Comparison of ENCODE assay signal across 8 cellular contexts in the genomic region with DNA sequence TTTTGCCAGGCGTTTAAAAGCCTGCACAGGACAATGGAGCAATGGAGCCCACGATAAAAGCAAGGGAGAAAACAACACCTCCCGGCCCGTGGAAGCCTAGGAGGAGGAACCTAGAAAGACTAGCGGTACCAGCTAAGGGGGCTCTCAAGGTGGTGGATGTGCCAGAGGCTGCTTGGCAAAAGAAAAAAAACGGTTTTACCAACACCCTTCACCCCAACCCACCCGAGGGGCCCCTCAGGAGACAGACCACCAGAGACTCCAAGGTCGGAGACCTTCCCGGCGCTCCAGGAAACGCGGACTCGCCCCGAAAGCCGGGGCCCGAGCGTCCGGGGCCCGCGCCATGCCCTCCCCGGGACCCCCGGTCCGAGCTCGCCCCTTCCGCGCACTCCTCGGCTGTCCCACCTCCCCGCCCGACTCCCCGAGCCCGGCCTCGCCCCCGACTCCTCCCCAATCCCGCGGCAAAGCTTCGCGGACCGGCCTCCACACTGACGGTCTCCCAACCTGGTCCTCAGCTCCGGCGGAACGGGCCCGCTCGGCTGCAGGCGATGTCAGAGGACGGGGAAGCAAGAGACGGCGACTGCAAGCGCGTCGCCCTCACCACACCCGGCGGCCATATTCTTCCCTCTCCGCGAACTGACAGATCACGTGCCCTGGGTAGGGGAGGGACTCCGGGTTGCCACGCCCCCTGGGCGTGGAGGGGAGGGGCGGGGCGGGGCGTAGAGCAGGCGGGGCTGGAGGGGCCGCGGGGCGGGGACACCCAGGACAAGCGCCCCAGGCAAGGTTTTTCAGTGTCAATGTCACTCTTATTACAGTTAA. TPM values are rescaled to one million over a fixed set of nuclear protein-coding genes. Genes with fewer than 3 reads are reported as not detected.
DNase-seq lines count a peak whose midpoint lies in the region; ATAC-seq and TF ChIP-seq lines count a peak whose summit lies in the region.

A gene (minus strand): TSS at position 635 of the 816 bp plus-strand sequence. CDS start 10,520 bp downstream, outside the sequence.

- TF ChIP-seq CTCF in VCaP (conservative IDR thresholded peaks at IDR 0.05): no peak

- no peaks in the 10 kb centered on the region for H3K9me3 ChIP-seq in iPS-18c (ENCODE audit: control insufficient read depth, insufficient read depth, low read length)

- peak; percentile 63 for DNase-seq in A172 (ENCODE audit: low spot score)
- DNase-seq in NCI-H2107 (lab: John Stamatoyannopoulos, UW): peak; percentile 78
- DNase-seq in T47D (ENCODE audit: low read depth in 1 of 2, low spot score in 1 of 2): peak; percentile 80 to 85

- in situ Hi-C loops in T47D (cut with HindIII; ENCODE audit: low pct_unique_long_range_greater_than_20kb, low sequenced_read_pairs): no loop called here

- peak within 1 kb of the TSS; percentile 72 for H3K27ac ChIP-seq in VCaP
- peak within 1 kb of the TSS; percentile 58 to 95 (median 90) for H3K27ac ChIP-seq in skin epidermis

- peak; percentile 59 for ATAC-seq in GM18520 (IDR thresholded peaks at IDR 0.05; ENCODE audit: unreplicated experiment)
- ATAC-seq in HG03060 (IDR thresholded peaks at IDR 0.05; ENCODE audit: low read depth, unreplicated experiment): peak; percentile 57

- H3K4me3 ChIP-seq in iPS-18c (ENCODE audit: insufficient read depth, low read depth, low read length) (peak within 1 kb of the TSS; percentile 93), skin epidermis (peak within 1 kb of the TSS; percentile 91 to 100 (median 98))

RNA-seq across cellular contexts. Expression of the gene that starts here (rescaled TPM):
- 46.0 and 54.2 TPM in 2 replicates for total RNA-seq in A172 (2014; rRNA removed; shearing (Covaris generic))

Comparison
In these comparisons a context has a peak if more than half of its experiments do, and no peak if none do; other contexts are left out.
1. Peak in every context shown above with its lines: DNase-seq, ATAC-seq, H3K4me3 ChIP-seq and H3K27ac ChIP-seq.